In genomic region chrX:118975831-118976598, GRCh38 we compare ENCODE assay signal across 8 cellular contexts. TPM values are rescaled to one million over a fixed set of nuclear protein-coding genes. Genes with fewer than 3 reads are reported as not detected.
DNase-seq lines count a peak whose midpoint lies in the region; ATAC-seq and TF ChIP-seq lines count a peak whose summit lies in the region.

No MANE protein-coding gene starts in this region.

- CTCF ChIA-PET in activated naive CD4-positive, alpha-beta T cell treated with anti-CD3 and anti-CD28 coated beads, Interleukin-2, amount 10 ng/mL, durations not matched to agents 7 days and 5 days (lab: Charles Lee), result no interaction called here

- H3K4me2 ChIP-seq in parathyroid adenoma (ENCODE audit: low read length), result peak overlapping the region; percentile 63

- peak overlapping the region; percentile 78 for H3K4me3 ChIP-seq in SJCRH30
- peak overlapping the region; percentile 40 for H3K4me3 ChIP-seq in parathyroid adenoma (ENCODE audit: low read depth, low read length)
- H3K4me3 ChIP-seq in upper lobe of left lung, result peak overlapping the region; percentile 40 to 65 (median 50)

- H3K9me3 ChIP-seq in SJCRH30 (replicated peaks) (no peaks in the 10 kb centered on the region), parathyroid adenoma (ENCODE audit: control insufficient read depth, low read length) (no peaks in the 10 kb centered on the region), upper lobe of left lung (no peaks in the 10 kb centered on the region)

- WGBS in upper lobe of left lung, 2 donors, result 1 to 47% methylated on average over 13 to 50 of the region's 64 CpGs

- ATAC-seq in upper lobe of left lung (ENCODE audit: low FRiP score in 2 of 2), result peak; percentile 83 to 87
- no peak for ATAC-seq in GM18868 (IDR thresholded peaks at IDR 0.05; ENCODE audit: unreplicated experiment)

- H3K4me1 ChIP-seq in SJCRH30, result no peaks in the 10 kb centered on the region; the same call in 1 of the 2 replicates
- H3K4me1 ChIP-seq in parathyroid adenoma, result no peaks in the 10 kb centered on the region
- H3K4me1 ChIP-seq in upper lobe of left lung, result peaks cover 9 to 19% (median 14%) of the 10 kb centered on the region in 4 donors

- H3K9me3 Mint-ChIP-seq in activated naive CD4-positive, alpha-beta T cell treated with anti-CD3 and anti-CD28 coated beads, Interleukin-2, amount 10 ng/mL, durations not matched to agents 7 days and 5 days, result no peaks in the 10 kb centered on the region
- no peaks in the 10 kb centered on the region for H3K9me3 Mint-ChIP-seq in glutamatergic neuron (ENCODE audit: unreplicated experiment)

- peaks cover 63% of the 10 kb centered on the region for H3K27me3 Mint-ChIP-seq in activated naive CD4-positive, alpha-beta T cell treated with anti-CD3 and anti-CD28 coated beads, Interleukin-2, amount 10 ng/mL, durations not matched to agents 7 days and 5 days
- peaks cover 5% of the 10 kb centered on the region for H3K27me3 Mint-ChIP-seq in glutamatergic neuron (ENCODE audit: unreplicated experiment)

- H3K79me2 ChIP-seq in parathyroid adenoma, result no peaks in the 10 kb centered on the region

- H3K4me3 Mint-ChIP-seq in activated naive CD4-positive, alpha-beta T cell treated with anti-CD3 and anti-CD28 coated beads, Interleukin-2, amount 10 ng/mL, durations not matched to agents 7 days and 5 days, result peak overlapping the region; percentile 79
- H3K4me3 Mint-ChIP-seq in glutamatergic neuron (ENCODE audit: unreplicated experiment), result peak overlapping the region; percentile 86

- H2AFZ ChIP-seq in parathyroid adenoma, result peak overlapping the region; percentile 79

- DNase-seq in NCI-H1105 treated with DMSO at 0.1 percent for 48 hours (lab: John Stamatoyannopoulos, UW) (peak; percentile 16), NCI-H1105 (lab: John Stamatoyannopoulos, UW) (no peak), SJCRH30 (peak; percentile 76 to 80), glutamatergic neuron (peak; percentile 34), upper lobe of left lung (peak; percentile 84 to 96)
- DNase-seq in activated naive CD4-positive, alpha-beta T cell treated with anti-CD3 and anti-CD28 coated beads, Interleukin-2, amount 10 ng/mL, durations not matched to agents 7 days and 5 days, result peak; percentile 65

- H3K4me1 Mint-ChIP-seq in activated naive CD4-positive, alpha-beta T cell treated with anti-CD3 and anti-CD28 coated beads, Interleukin-2, amount 10 ng/mL, durations not matched to agents 7 days and 5 days, result peaks cover 17% of the 10 kb centered on the region
- H3K4me1 Mint-ChIP-seq in glutamatergic neuron (ENCODE audit: low read depth, unreplicated experiment), result peaks cover 3% of the 10 kb centered on the region

- no peaks in the 10 kb centered on the region for H3K27me3 ChIP-seq in SJCRH30
- no peaks in the 10 kb centered on the region for H3K27me3 ChIP-seq in parathyroid adenoma (ENCODE audit: control insufficient read depth, insufficient read depth, low read length)
- H3K27me3 ChIP-seq in upper lobe of left lung, result no peaks in the 10 kb centered on the region

- peak in 1 of 4 donors; percentile 84 for TF ChIP-seq EP300 in upper lobe of left lung (IDR thresholded peaks at IDR 0.05)

- no peak for TF ChIP-seq CTCF in glutamatergic neuron (IDR thresholded peaks at IDR 0.05; ENCODE audit: partially characterized antibody, unreplicated experiment)
- no peak for TF ChIP-seq CTCF in parathyroid adenoma (IDR thresholded peaks at IDR 0.05)
- TF ChIP-seq CTCF in upper lobe of left lung (IDR thresholded peaks at IDR 0.05), result peak in 1 of 6 experiments; percentile 5

- peak overlapping the region; percentile 66 for H3K27ac Mint-ChIP-seq in activated naive CD4-positive, alpha-beta T cell treated with anti-CD3 and anti-CD28 coated beads, Interleukin-2, amount 10 ng/mL, durations not matched to agents 7 days and 5 days
- H3K27ac Mint-ChIP-seq in glutamatergic neuron (ENCODE audit: unreplicated experiment), result peak overlapping the region; percentile 25

- peaks cover 18% of the 10 kb centered on the region for H3K36me3 ChIP-seq in SJCRH30
- no peaks in the 10 kb centered on the region for H3K36me3 ChIP-seq in parathyroid adenoma (ENCODE audit: control insufficient read depth, insufficient read depth, low read length)
- H3K36me3 ChIP-seq in upper lobe of left lung, result no peaks in the 10 kb centered on the region

- H3K9ac ChIP-seq in parathyroid adenoma, result no peak overlapping the region

- H3K27ac ChIP-seq in SJCRH30, result peak overlapping the region; percentile 89
- H3K27ac ChIP-seq in parathyroid adenoma, result no peak overlapping the region
- peak overlapping the region; percentile 79 to 90 (median 85) for H3K27ac ChIP-seq in upper lobe of left lung

- H3K36me3 Mint-ChIP-seq in activated naive CD4-positive, alpha-beta T cell treated with anti-CD3 and anti-CD28 coated beads, Interleukin-2, amount 10 ng/mL, durations not matched to agents 7 days and 5 days, result no peaks in the 10 kb centered on the region
- H3K36me3 Mint-ChIP-seq in glutamatergic neuron (ENCODE audit: unreplicated experiment), result no peaks in the 10 kb centered on the region

- TF ChIP-seq POLR2A in upper lobe of left lung (IDR thresholded peaks at IDR 0.05), result peak in 2 of 4 donors; percentile 40 to 75

RNA-seq across cellular contexts. Expression of gene LONRF3, which starts 1.6 kb away (rescaled TPM):
- total RNA-seq in SJCRH30 (2014; rRNA removed; shearing (Covaris generic)), result 22.3 and 22.9 TPM in 2 replicates
- total RNA-seq in glutamatergic neuron (ENCODE audit: unreplicated experiment), result 0.29 TPM
- 10 to 100 TPM; 24.6 to 66.0 (median 40.8) TPM for total RNA-seq in upper lobe of left lung

Comparison
In these comparisons a context has a peak if more than half of its experiments do, and no peak if none do; other contexts are left out.
1. RNA of gene LONRF3, which starts 1.6 kb away (total RNA-seq): 24.6 to 66.0 TPM in upper lobe of left lung and 22.3 to 22.9 TPM in SJCRH30; 0.29 TPM in glutamatergic neuron (single experiment); every median in the first group is over 10 times any median in the second.
2. Peak in every context shown above with its lines, with median percentiles within 50 percentile points of each other: H3K4me3 ChIP-seq.